In the genomic region with DNA sequence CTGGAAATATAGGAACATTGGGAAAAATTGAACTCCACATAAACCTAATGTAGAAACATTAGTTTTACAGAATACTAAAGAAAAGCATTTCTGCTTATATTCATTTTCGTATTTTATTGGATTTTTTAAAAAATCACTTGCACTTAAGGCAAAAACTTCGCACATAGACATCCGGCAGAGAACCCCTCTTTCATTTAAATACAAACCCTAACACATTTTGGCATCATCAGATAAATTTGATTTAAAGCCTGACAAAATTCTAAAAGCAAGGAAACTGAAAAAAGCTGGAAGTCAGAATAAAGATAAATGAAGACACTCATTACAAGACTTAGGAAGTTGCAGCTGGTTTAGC, we compare ENCODE assay signal across 1 cellular context.
TF ChIP-seq lines count a peak whose summit lies in the region.

No MANE protein-coding gene starts in this region.

TF ChIP-seq in A549, 52 proteins besides CTCF, POLR2A, EP300 and RAD21 (continued from another document):
- TF ChIP-seq POLR2AphosphoS2 (conservative IDR thresholded peaks at IDR 0.05; ENCODE audit: low read length) (no peak), NFE2L2 (conservative IDR thresholded peaks at IDR 0.05; ENCODE audit: low read length) (no peak), MAFK (IDR thresholded peaks at IDR 0.05; ENCODE audit: partially characterized antibody) (no peak), FOXS1 (CRISPR knock-in tag; IDR thresholded peaks at IDR 0.05) (no peak), HOXA7 (CRISPR knock-in tag; IDR thresholded peaks at IDR 0.05) (no peak), FOSB (CRISPR knock-in tag; IDR thresholded peaks at IDR 0.05) (no peak), ZC3H11A (IDR thresholded peaks at IDR 0.05) (no peak), EHF (CRISPR knock-in tag; IDR thresholded peaks at IDR 0.05) (no peak), TFCP2L1 (CRISPR knock-in tag; IDR thresholded peaks at IDR 0.05) (no peak), SMC3 (IDR thresholded peaks at IDR 0.05) (no peak), MAZ (IDR thresholded peaks at IDR 0.05; ENCODE audit: borderline replicate concordance, low read depth, low read length) (no peak), CEBPB (IDR thresholded peaks at IDR 0.05) (no peak)
- TF ChIP-seq, protein P1, sequence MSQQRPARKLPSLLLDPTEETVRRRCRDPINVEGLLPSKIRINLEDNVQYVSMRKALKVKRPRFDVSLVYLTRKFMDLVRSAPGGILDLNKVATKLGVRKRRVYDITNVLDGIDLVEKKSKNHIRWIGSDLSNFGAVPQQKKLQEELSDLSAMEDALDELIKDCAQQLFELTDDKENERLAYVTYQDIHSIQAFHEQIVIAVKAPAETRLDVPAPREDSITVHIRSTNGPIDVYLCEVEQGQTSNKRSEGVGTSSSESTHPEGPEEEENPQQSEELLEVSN (IDR thresholded peaks at IDR 0.05; ENCODE audit: borderline replicate concordance, low read depth): no peak
